ENCODE assay signal across 21 cellular contexts in genomic region chr2:45965841-45966498, GRCh38.
A peak's percentile ranks its signal among the peaks of the same experiment; 100 is the strongest.
DNase-seq lines count a peak whose midpoint lies in the region; ATAC-seq, FAIRE-seq and TF ChIP-seq lines count a peak whose summit lies in the region.
"Had no signal": no experiment of that assay in that cellular context is flagged by ENCODE, and none has a peak within 500 bp of the region (broad histone marks: within the 10 kb centered on the region; RNA-seq: fewer than 3 reads in every experiment).

No MANE protein-coding gene starts in this region.

- H3K9me3 ChIP-seq in right atrium auricular region, result no peaks in the 10 kb centered on the region
- H3K9me3 ChIP-seq in upper lobe of right lung, result no peaks in the 10 kb centered on the region

- H3K4me3 ChIP-seq in right atrium auricular region (no peak overlapping the region), coronary artery (no peak overlapping the region), upper lobe of right lung (no peak overlapping the region)
- H3K4me3 ChIP-seq: K562 had no signal

- intact Hi-C loops in left cardiac atrium (cut with DNase I), result no loop called here
- intact Hi-C loops in upper lobe of right lung (cut with DNase I), result no loop called here

- H3K9me3 Mint-ChIP-seq in nephron, result no peaks in the 10 kb centered on the region
- no peaks in the 10 kb centered on the region for H3K9me3 Mint-ChIP-seq in activated T-cell treated with anti-CD3 and anti-CD28 coated beads, Interleukin-2, amount 50 U/mL, for 24 hours
- H3K9me3 Mint-ChIP-seq: CD8-positive, alpha-beta memory T cell had no signal

- H3K4me3 Mint-ChIP-seq in nephron, result no peak overlapping the region
- H3K4me3 Mint-ChIP-seq in activated T-cell treated with anti-CD3 and anti-CD28 coated beads, Interleukin-2, amount 50 U/mL, for 24 hours, result no peak overlapping the region
- H3K4me3 Mint-ChIP-seq: CD8-positive, alpha-beta memory T cell had no signal

- H3K36me3 ChIP-seq in right atrium auricular region (no peaks in the 10 kb centered on the region), upper lobe of right lung (no peaks in the 10 kb centered on the region)

- peaks cover 51% of the 10 kb centered on the region for H3K4me1 Mint-ChIP-seq in nephron
- H3K4me1 Mint-ChIP-seq in activated T-cell treated with anti-CD3 and anti-CD28 coated beads, Interleukin-2, amount 50 U/mL, for 24 hours (ENCODE audit: low read depth), result peaks cover 16% of the 10 kb centered on the region

- peak; percentile 53 for DNase-seq in right atrium auricular region (ENCODE audit: low spot score)
- DNase-seq in left cardiac atrium, result no peak
- DNase-seq in coronary artery (ENCODE audit: low spot score), result peak; percentile 9
- no peak for DNase-seq in urothelium cell line (ENCODE audit: low spot score)
- DNase-seq in activated T-cell treated with anti-CD3 and anti-CD28 coated beads, Interleukin-2, amount 50 U/mL, for 24 hours, result no peak
- no peak for DNase-seq in RPMI8226
- DNase-seq in upper lobe of right lung, result no peak
- DNase-seq: CD8-positive, alpha-beta memory T cell; GDM1; HCEC 1CT; NCI-H1048; NCI-H1436 treated with DMSO at 0.1 percent for 48 hours; NCI-H2081; NCI-H524; SHP77 had no signal

- no peaks in the 10 kb centered on the region for H3K36me3 Mint-ChIP-seq in nephron (ENCODE audit: low read depth)
- H3K36me3 Mint-ChIP-seq in activated T-cell treated with anti-CD3 and anti-CD28 coated beads, Interleukin-2, amount 50 U/mL, for 24 hours (ENCODE audit: low read depth), result no peaks in the 10 kb centered on the region
- H3K36me3 Mint-ChIP-seq: CD8-positive, alpha-beta memory T cell had no signal

- no peak for ATAC-seq in left cardiac atrium
- no peak for ATAC-seq in upper lobe of right lung
- ATAC-seq: K562, SK-N-SH treated with all-trans-retinoic acid at 6 μM for 48 hours had no signal

- no peak for TF ChIP-seq CTCF in right atrium auricular region (IDR thresholded peaks at IDR 0.05)
- no peak for TF ChIP-seq CTCF in coronary artery (IDR thresholded peaks at IDR 0.05)
- TF ChIP-seq CTCF in nephron (IDR thresholded peaks at IDR 0.05; ENCODE audit: unreplicated experiment in 3 of 3), result no peak
- no peak for TF ChIP-seq CTCF in upper lobe of right lung (IDR thresholded peaks at IDR 0.05)

- peak; percentile 35 for FAIRE-seq in urothelium cell line (lab: Jason Lieb, UNC)
- FAIRE-seq: D721Med, GM12892, K562, RCC 7860 had no signal

- no peak overlapping the region for H3K27ac ChIP-seq in right atrium auricular region
- no peak overlapping the region for H3K27ac ChIP-seq in coronary artery
- no peak overlapping the region for H3K27ac ChIP-seq in upper lobe of right lung

- peak overlapping the region in 2 of 3 experiments; percentile 59 to 87 for H3K27ac Mint-ChIP-seq in nephron
- H3K27ac Mint-ChIP-seq in activated T-cell treated with anti-CD3 and anti-CD28 coated beads, Interleukin-2, amount 50 U/mL, for 24 hours, result no peak overlapping the region
- H3K27ac Mint-ChIP-seq: CD8-positive, alpha-beta memory T cell had no signal

- H3K27me3 Mint-ChIP-seq in nephron (ENCODE audit: low read depth), result peaks cover 7% of the 10 kb centered on the region
- no peaks in the 10 kb centered on the region for H3K27me3 Mint-ChIP-seq in activated T-cell treated with anti-CD3 and anti-CD28 coated beads, Interleukin-2, amount 50 U/mL, for 24 hours

- H3K4me1 ChIP-seq in right atrium auricular region (peaks cover 0 to 41% of the 10 kb centered on the region in 2 donors), upper lobe of right lung (peaks cover 33% of the 10 kb centered on the region)

- H3K27me3 ChIP-seq in right atrium auricular region (no peaks in the 10 kb centered on the region), upper lobe of right lung (no peaks in the 10 kb centered on the region)

Comparison
In these comparisons a context has a peak if more than half of its experiments do, and no peak if none do; other contexts are left out.
1. DNase-seq: peak in right atrium auricular region (single experiment) and coronary artery (single experiment); none in left cardiac atrium (single experiment), urothelium cell line (single experiment), activated T-cell treated with anti-CD3 and anti-CD28 coated beads, Interleukin-2, amount 50 U/mL, for 24 hours (single experiment), RPMI8226 (single experiment) and upper lobe of right lung (single experiment).